ENCODE assay signal across 8 cellular contexts in the genomic region with DNA sequence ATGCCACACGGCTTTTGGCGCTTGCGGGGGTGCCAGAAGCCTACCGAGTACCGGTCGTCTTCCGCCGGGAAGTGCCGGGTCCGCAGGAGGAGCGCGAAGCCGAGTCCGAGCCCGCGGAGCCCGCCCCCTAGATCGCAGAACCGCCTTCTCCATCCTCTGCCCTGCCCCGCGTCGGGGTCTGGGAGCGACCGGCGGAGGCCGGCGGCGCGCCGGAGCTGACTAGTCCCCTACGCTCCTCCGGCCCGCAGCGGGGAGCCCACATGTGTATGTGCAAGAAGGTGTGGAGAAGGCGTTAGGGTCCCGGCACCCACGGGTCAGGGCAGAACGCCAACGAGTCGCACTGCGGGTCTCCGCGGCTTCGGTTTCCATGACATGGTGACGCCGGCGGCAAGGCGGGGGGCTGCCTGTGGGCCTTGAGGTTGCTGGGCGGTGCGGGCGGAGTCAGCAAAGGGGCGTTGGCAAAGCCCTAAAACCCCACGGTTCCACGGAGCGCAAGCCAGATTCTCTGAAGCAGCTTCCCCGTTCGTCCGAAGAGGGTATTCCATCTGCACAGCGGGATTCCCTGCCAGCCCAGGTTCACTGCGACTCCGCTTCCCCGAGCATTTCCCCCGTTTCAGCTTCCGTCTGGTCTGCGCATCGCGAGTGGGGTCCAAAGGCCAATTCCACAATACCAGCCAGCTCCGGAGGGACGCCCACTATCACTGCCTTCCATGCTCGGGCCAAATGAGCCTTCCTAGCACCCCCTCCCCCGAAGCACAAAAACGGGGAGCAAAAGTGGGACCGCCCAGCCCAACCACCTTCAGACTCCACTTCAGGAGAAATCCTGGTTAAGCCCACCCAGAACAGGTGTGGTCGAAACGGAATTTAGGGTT. TPM values are rescaled to one million over a fixed set of nuclear protein-coding genes. Genes with fewer than 3 reads are reported as not detected.
A peak's percentile ranks its signal among the peaks of the same experiment; 100 is the strongest.
DNase-seq lines count a peak whose midpoint lies in the region; ATAC-seq and TF ChIP-seq lines count a peak whose summit lies in the region.

No MANE protein-coding gene starts in this region.

- H3K9me3 Mint-ChIP-seq in activated CD8-positive, alpha-beta T cell treated with anti-CD3 and anti-CD28 coated beads for 36 hours, result no peaks in the 10 kb centered on the region
- H3K9me3 Mint-ChIP-seq in type B pancreatic cell, result no peaks in the 10 kb centered on the region

- no peak overlapping the region for H3K27ac Mint-ChIP-seq in activated CD8-positive, alpha-beta T cell treated with anti-CD3 and anti-CD28 coated beads for 36 hours
- no peak overlapping the region for H3K27ac Mint-ChIP-seq in type B pancreatic cell

- TF ChIP-seq CTCF in activated CD8-positive, alpha-beta T cell treated with anti-CD3 and anti-CD28 coated beads for 36 hours (IDR thresholded peaks at IDR 0.05), result no peak
- no peak for TF ChIP-seq CTCF in type B pancreatic cell (conservative IDR thresholded peaks at IDR 0.05)

- ATAC-seq in activated CD8-positive, alpha-beta T cell treated with anti-CD3 and anti-CD28 coated beads for 36 hours, result no peak

- peak overlapping the region; percentile 26 for H3K4me3 Mint-ChIP-seq in activated CD8-positive, alpha-beta T cell treated with anti-CD3 and anti-CD28 coated beads for 36 hours
- H3K4me3 Mint-ChIP-seq in type B pancreatic cell, result peak overlapping the region; percentile 82

- DNase-seq in stimulated activated CD4-positive, alpha-beta T cell treated with anti-CD3 and anti-CD28 coated beads, Interleukin-15, amount 100 ng/mL, for 24 hours, result peak; percentile 37
- DNase-seq in stimulated activated CD4-positive, alpha-beta T cell treated with anti-CD3 and anti-CD28 coated beads, Interleukin-1b, Interleukin-23, amount 100 ng/mL, for 48 hours, result no peak
- no peak for DNase-seq in activated CD8-positive, alpha-beta T cell treated with anti-CD3 and anti-CD28 coated beads for 36 hours
- peak; percentile 84 for DNase-seq in islet precursor cell
- no peak for DNase-seq in type B pancreatic cell (ENCODE audit: extremely low spot score, unreplicated experiment)
- DNase-seq in HT-29 (ENCODE audit: low spot score), result no peak
- no peak for DNase-seq in NCI-H2107 (lab: John Stamatoyannopoulos, UW)
- no peak for DNase-seq in SKM-1 treated with dmso at 0.1 percent for 144 hours (lab: John Stamatoyannopoulos, UW; ENCODE audit: unreplicated experiment)

- peaks cover 67% of the 10 kb centered on the region for H3K4me1 Mint-ChIP-seq in activated CD8-positive, alpha-beta T cell treated with anti-CD3 and anti-CD28 coated beads for 36 hours (ENCODE audit: low read depth)
- peaks cover 46% of the 10 kb centered on the region for H3K4me1 Mint-ChIP-seq in type B pancreatic cell (ENCODE audit: unreplicated experiment)

- no peaks in the 10 kb centered on the region for H3K36me3 Mint-ChIP-seq in activated CD8-positive, alpha-beta T cell treated with anti-CD3 and anti-CD28 coated beads for 36 hours (ENCODE audit: low read depth)
- no peaks in the 10 kb centered on the region for H3K36me3 Mint-ChIP-seq in type B pancreatic cell

- H3K27me3 Mint-ChIP-seq in activated CD8-positive, alpha-beta T cell treated with anti-CD3 and anti-CD28 coated beads for 36 hours, result peaks cover 88% of the 10 kb centered on the region
- H3K27me3 Mint-ChIP-seq in type B pancreatic cell, result peaks cover 97% of the 10 kb centered on the region

- intact Hi-C loops in activated CD8-positive, alpha-beta T cell treated with anti-CD3 and anti-CD28 coated beads for 36 hours (cut with micrococcal nuclease), result loop anchor here (10.0 kb wide), 1 partner anchor 210 kb away; no protein-coding TSS in a partner anchor

- CTCF ChIA-PET in activated CD8-positive, alpha-beta T cell treated with anti-CD3 and anti-CD28 coated beads for 36 hours (lab: Charles Lee), result no interaction called here

- POLR2A ChIA-PET in activated CD8-positive, alpha-beta T cell treated with anti-CD3 and anti-CD28 coated beads for 36 hours (lab: Charles Lee), result interaction anchor here (1.0 to 3.0 kb wide), 3 partner anchors 13 to 36 kb away, joined by 3 to 9 read pairs (median 3); partner anchors contain the start of gene AATF

RNA-seq across cellular contexts. Expression of gene LHX1, which starts 2.3 kb away (rescaled TPM):
- not detected for total RNA-seq in activated CD8-positive, alpha-beta T cell treated with anti-CD3 and anti-CD28 coated beads for 36 hours
- total RNA-seq in type B pancreatic cell (ENCODE audit: low replicate concordance), result 1.7 and 2.7 TPM in 2 replicates
- total RNA-seq in HT-29 (2014; rRNA removed; shearing (Covaris generic)), result not detected in 2 replicates

RNA-seq across cellular contexts. Expression of gene AATF, which starts 13.8 kb away (rescaled TPM):
- total RNA-seq in activated CD8-positive, alpha-beta T cell treated with anti-CD3 and anti-CD28 coated beads for 36 hours, result 10 to 100 TPM; 81.8 to 90.3 TPM
- total RNA-seq in type B pancreatic cell (ENCODE audit: low replicate concordance), result 47.8 and 48.0 TPM in 2 replicates
- total RNA-seq in HT-29 (2014; rRNA removed; shearing (Covaris generic)), result 65.6 and 92.3 TPM in 2 replicates

Comparison
In these comparisons a context has a peak if more than half of its experiments do, and no peak if none do; other contexts are left out.
1. DNase-seq: peak in stimulated activated CD4-positive, alpha-beta T cell treated with anti-CD3 and anti-CD28 coated beads, Interleukin-15, amount 100 ng/mL, for 24 hours (single experiment) and islet precursor cell (single experiment); none in stimulated activated CD4-positive, alpha-beta T cell treated with anti-CD3 and anti-CD28 coated beads, Interleukin-1b, Interleukin-23, amount 100 ng/mL, for 48 hours (single experiment), activated CD8-positive, alpha-beta T cell treated with anti-CD3 and anti-CD28 coated beads for 36 hours (single experiment), type B pancreatic cell (single experiment), HT-29 (single experiment), NCI-H2107 (single experiment) and SKM-1 treated with dmso at 0.1 percent for 144 hours (single experiment).